ENCODE assay signal across 8 cellular contexts in the genomic region with DNA sequence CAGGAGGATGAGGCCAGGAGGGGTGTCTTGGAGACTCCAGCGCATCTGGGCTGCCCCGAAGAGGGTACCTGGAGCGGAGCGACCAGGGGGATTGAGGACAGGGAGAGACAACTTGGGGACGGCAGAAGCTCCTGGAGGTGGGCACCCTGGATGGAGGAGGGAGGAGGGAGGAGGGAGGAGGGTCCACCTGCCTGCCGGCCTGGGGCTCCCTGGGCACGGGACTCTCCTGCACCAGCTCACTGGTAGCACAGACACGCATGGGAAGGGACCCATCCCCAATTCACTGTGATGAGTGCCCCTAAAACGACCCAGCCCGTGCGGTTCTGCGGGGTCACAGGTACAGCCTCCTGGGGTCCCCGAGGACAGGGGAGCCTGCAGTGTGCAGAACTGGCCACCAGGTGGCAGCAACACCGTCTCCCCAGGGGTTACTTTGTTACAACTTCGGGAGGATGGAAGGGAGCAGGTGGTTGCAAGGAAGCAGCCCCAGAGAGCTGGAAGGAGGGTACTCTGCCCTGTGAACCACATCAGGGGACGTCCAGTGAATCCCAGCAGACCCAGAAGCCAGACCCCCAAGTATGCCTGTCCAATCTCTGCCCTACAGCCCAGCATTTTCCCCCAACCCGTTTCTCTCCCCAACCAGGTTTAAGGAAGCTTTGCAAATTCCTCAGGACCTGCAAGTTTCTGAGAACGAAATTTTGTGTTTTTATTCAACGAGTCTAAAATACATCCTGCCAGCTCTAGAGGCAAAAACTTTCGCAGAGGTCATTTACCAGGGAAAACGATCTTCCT.
A peak's percentile ranks its signal among the peaks of the same experiment; 100 is the strongest.
DNase-seq lines count a peak whose midpoint lies in the region; ATAC-seq, FAIRE-seq and TF ChIP-seq lines count a peak whose summit lies in the region.

No MANE protein-coding gene starts in this region.

- no peak overlapping the region for H3K4me3 ChIP-seq in right atrium auricular region
- H3K4me3 ChIP-seq in sigmoid colon = no peak overlapping the region

- H3K4me1 ChIP-seq in right atrium auricular region (no peaks in the 10 kb centered on the region), sigmoid colon (no peaks in the 10 kb centered on the region)

- peaks cover 9% of the 10 kb centered on the region for H3K27me3 Mint-ChIP-seq in activated naive CD8-positive, alpha-beta T cell treated with anti-CD3 and anti-CD28 coated beads, Interleukin-2, amount 50 U/mL, for 24 hours

- no peak overlapping the region for H3K27ac Mint-ChIP-seq in activated naive CD8-positive, alpha-beta T cell treated with anti-CD3 and anti-CD28 coated beads, Interleukin-2, amount 50 U/mL, for 24 hours

- no peaks in the 10 kb centered on the region for H3K36me3 Mint-ChIP-seq in activated naive CD8-positive, alpha-beta T cell treated with anti-CD3 and anti-CD28 coated beads, Interleukin-2, amount 50 U/mL, for 24 hours (ENCODE audit: low read depth)

- WGBS in sigmoid colon, 2 donors = 24 to 32% methylated on average over 21 of the region's 21 CpGs

- H3K4me3 Mint-ChIP-seq in activated naive CD8-positive, alpha-beta T cell treated with anti-CD3 and anti-CD28 coated beads, Interleukin-2, amount 50 U/mL, for 24 hours = no peak overlapping the region

- H3K27ac ChIP-seq in right atrium auricular region (no peak overlapping the region), sigmoid colon (no peak overlapping the region)

- TF ChIP-seq POLR2A in sigmoid colon (IDR thresholded peaks at IDR 0.05) = no peak

- no peaks in the 10 kb centered on the region for H3K9me3 ChIP-seq in right atrium auricular region
- no peaks in the 10 kb centered on the region for H3K9me3 ChIP-seq in sigmoid colon

- no peak for FAIRE-seq in D721Med (lab: Jason Lieb, UNC)

- H3K27me3 ChIP-seq in right atrium auricular region (no peaks in the 10 kb centered on the region), sigmoid colon (peaks cover 0 to 50% (median 8%) of the 10 kb centered on the region in 3 donors)

- H3K4me1 Mint-ChIP-seq in activated naive CD8-positive, alpha-beta T cell treated with anti-CD3 and anti-CD28 coated beads, Interleukin-2, amount 50 U/mL, for 24 hours = peaks cover 2% of the 10 kb centered on the region

- peak; percentile 61 for DNase-seq in D721Med (ENCODE audit: insufficient read length, low spot score)
- DNase-seq in HuH-7 (ENCODE audit: low spot score) = peak; percentile 84
- DNase-seq in T-helper 2 cell = peak; percentile 20 to 63 (median 53)
- peak; percentile 76 for DNase-seq in activated naive CD8-positive, alpha-beta T cell treated with anti-CD3 and anti-CD28 coated beads, Interleukin-2, amount 50 U/mL, for 24 hours
- DNase-seq in right atrium auricular region (ENCODE audit: low spot score) = no peak
- no peak for DNase-seq in sigmoid colon

- TF ChIP-seq EP300 in sigmoid colon (IDR thresholded peaks at IDR 0.05) = no peak

- H3K9me3 Mint-ChIP-seq in activated naive CD8-positive, alpha-beta T cell treated with anti-CD3 and anti-CD28 coated beads, Interleukin-2, amount 50 U/mL, for 24 hours = no peaks in the 10 kb centered on the region

- TF ChIP-seq CTCF in D721Med (IDR thresholded peaks at IDR 0.05; ENCODE audit: insufficient read depth, missing control alignments) (peak; percentile 70), right atrium auricular region (IDR thresholded peaks at IDR 0.05) (peak; percentile 99), sigmoid colon (IDR thresholded peaks at IDR 0.05) (peak; percentile 52 to 95 (median 82))

- ATAC-seq in activated naive CD8-positive, alpha-beta T cell treated with anti-CD3 and anti-CD28 coated beads, Interleukin-2, amount 50 U/mL, for 24 hours = peak; percentile 60
- no peak for ATAC-seq in HG03469 (IDR thresholded peaks at IDR 0.05; ENCODE audit: unreplicated experiment)
- no peak for ATAC-seq in HG02840 (IDR thresholded peaks at IDR 0.05; ENCODE audit: low FRiP score, unreplicated experiment)

- H3K36me3 ChIP-seq in right atrium auricular region = no peaks in the 10 kb centered on the region
- H3K36me3 ChIP-seq in sigmoid colon = no peaks in the 10 kb centered on the region

- intact Hi-C loops in sigmoid colon (cut with DNase I) = loop anchor here (1.0 to 10.0 kb wide), 3 partner anchors 235 to 735 kb away; a partner anchor contains a TSS

Comparison
In these comparisons a context has a peak if more than half of its experiments do, and no peak if none do; other contexts are left out.
1. DNase-seq: peak in D721Med (single experiment), HuH-7 (single experiment), T-helper 2 cell (5 of 5) and activated naive CD8-positive, alpha-beta T cell treated with anti-CD3 and anti-CD28 coated beads, Interleukin-2, amount 50 U/mL, for 24 hours (single experiment); none in right atrium auricular region (single experiment) and sigmoid colon (single experiment).
2. Peak in every context shown above with its lines, with median percentiles within 50 percentile points of each other: CTCF ChIP-seq.